In the genomic region with DNA sequence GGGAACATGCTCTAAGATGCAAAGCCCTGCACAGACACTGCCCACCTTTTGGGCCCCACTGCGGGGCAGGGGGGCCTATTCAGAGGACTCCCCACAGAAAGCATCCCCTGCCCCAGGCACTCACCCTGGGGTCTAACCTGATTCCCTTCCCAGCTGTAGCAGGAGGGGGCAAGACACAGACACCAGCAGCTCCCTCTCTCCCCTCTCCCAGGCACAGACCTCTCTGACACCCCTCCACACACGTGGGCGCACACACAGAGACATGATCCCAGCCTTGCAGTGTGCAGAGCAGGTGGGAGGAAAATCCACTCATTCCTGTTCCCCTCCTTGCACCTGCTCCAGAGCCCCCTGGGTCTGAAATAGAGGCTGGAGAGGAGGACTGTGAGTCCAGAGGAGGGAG, we compare ENCODE assay signal across 16 cellular contexts.
"Had no signal": no experiment of that assay in that cellular context is flagged by ENCODE, and none has a peak within 500 bp of the region (broad histone marks: within the 10 kb centered on the region; RNA-seq: fewer than 3 reads in every experiment).

No MANE protein-coding gene starts in this region.

- H3K36me3 ChIP-seq: heart left ventricle, left lung, neural progenitor cell, sigmoid colon, transverse colon had no signal

- H3K4me1 ChIP-seq: neural progenitor cell had no signal

- H2AFZ ChIP-seq: neural progenitor cell had no signal

- H3K27ac ChIP-seq: heart left ventricle, left lung, neural progenitor cell, transverse colon had no signal

- DNase-seq: activated CD4-positive, alpha-beta T cell treated with anti-CD3 and anti-CD28 coated beads, Interleukin-2, amount 50 U/mL, for 1 hour; activated CD4-positive, CD25-positive, alpha-beta regulatory T cell treated with anti-CD3 and anti-CD28 coated beads, Interleukin-2, amount 50 U/mL, for 72 hours; activated CD8-positive, alpha-beta memory T cell treated with anti-CD3 and anti-CD28 coated beads, Interleukin-2, amount 50 U/mL, for 4 hours; activated naive CD4-positive, alpha-beta T cell treated with anti-CD3 and anti-CD28 coated beads for 36 hours; activated T-cell treated with anti-CD3 and anti-CD28 coated beads, Interleukin-2, amount 50 U/mL, for 4 hours; cerebellar nuclear complex; cortex of kidney; naive B cell; sigmoid colon; stimulated activated CD4-positive, alpha-beta T cell treated with anti-CD3 and anti-CD28 coated beads, Interleukin-4, amount 100 ng/mL, for 4 hours; stimulated activated naive B cell treated with anti-CD40 and anti-IgM and Interleukin-4, amounts not matched to agents 10 μg/mL and 1 μg/mL and 100 μg/mL, for 72 hours; transverse colon had no signal

- H3K27me3 ChIP-seq: heart left ventricle, left lung, sigmoid colon, transverse colon had no signal

- ATAC-seq: activated T-cell treated with anti-CD3 and anti-CD28 coated beads, Interleukin-2, amount 50 U/mL, for 4 hours; heart left ventricle; left lung; mucosa of descending colon; stimulated activated naive B cell treated with anti-CD40 and anti-IgM and Interleukin-4, amounts not matched to agents 10 μg/mL and 1 μg/mL and 100 μg/mL, for 72 hours had no signal

- H3K4me2 ChIP-seq: neural progenitor cell had no signal

- H3K9me3 ChIP-seq: heart left ventricle, left lung, mucosa of descending colon, sigmoid colon, transverse colon had no signal

- H3K9ac ChIP-seq: neural progenitor cell had no signal

- H3K4me3 ChIP-seq: heart left ventricle, left lung, mucosa of descending colon, neural progenitor cell, sigmoid colon, transverse colon had no signal
